Comparison of ENCODE assay signal across 26 cellular contexts in the genomic region with DNA sequence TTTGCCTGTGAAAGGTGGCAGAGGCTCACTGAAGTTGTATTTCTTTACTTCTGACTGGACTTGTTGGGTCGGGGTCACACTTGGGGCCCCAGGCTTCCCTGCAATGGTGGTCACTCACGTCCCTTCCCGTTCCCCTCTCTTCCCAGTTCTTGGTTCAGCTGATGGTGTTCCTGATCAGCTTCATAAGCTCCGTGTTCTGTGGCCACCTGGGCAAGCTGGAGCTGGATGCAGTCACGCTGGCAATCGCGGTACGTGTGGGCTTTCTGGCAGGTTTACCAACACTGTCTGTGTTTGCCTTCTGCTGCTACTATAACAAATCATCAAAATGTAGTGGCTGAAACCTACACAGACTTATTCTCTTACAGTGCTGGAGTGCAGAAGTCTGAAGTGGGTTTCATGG. TPM values are rescaled to one million over a fixed set of nuclear protein-coding genes. Genes with fewer than 3 reads are reported as not detected.
"Had no signal": no experiment of that assay in that cellular context is flagged by ENCODE, and none has a peak within 500 bp of the region (broad histone marks: within the 10 kb centered on the region; RNA-seq: fewer than 3 reads in every experiment).

No MANE protein-coding gene starts in this region.

- H3K9me3 ChIP-seq: colonic mucosa, esophagus muscularis mucosa, gastrocnemius medialis had no signal

- H3K27me3 ChIP-seq: brain microvascular endothelial cell, colonic mucosa, dorsolateral prefrontal cortex, esophagus muscularis mucosa, foreskin keratinocyte, gastrocnemius medialis had no signal

- FAIRE-seq: astrocyte had no signal

- H3K27ac ChIP-seq: brain microvascular endothelial cell, colonic mucosa, dorsolateral prefrontal cortex, esophagus muscularis mucosa, foreskin keratinocyte had no signal

- H3K36me3 ChIP-seq: brain microvascular endothelial cell, colonic mucosa, esophagus muscularis mucosa had no signal

- DNase-seq: activated CD4-positive, alpha-beta memory T cell treated with anti-CD3 and anti-CD28 coated beads, Interleukin-2, amount 10 ng/mL, durations not matched to agents 7 days and 5 days; activated CD4-positive, alpha-beta T cell treated with anti-CD3 and anti-CD28 coated beads for 1 hour; activated CD4-positive, alpha-beta T cell treated with anti-CD3 and anti-CD28 coated beads for 4 hours; activated CD4-positive, alpha-beta T cell treated with anti-CD3 and anti-CD28 coated beads, Interleukin-2, amount 10 ng/mL, durations not matched to agents 7 days and 5 days; activated CD4-positive, alpha-beta T cell treated with anti-CD3 and anti-CD28 coated beads, Interleukin-2, amount 50 U/mL, for 4 hours; activated CD8-positive, alpha-beta memory T cell treated with anti-CD3 and anti-CD28 coated beads, Interleukin-2, amount 50 U/mL, for 48 hours; activated gamma-delta T cell; activated naive CD4-positive, alpha-beta T cell; activated naive CD4-positive, alpha-beta T cell treated with anti-CD3 and anti-CD28 coated beads, Interleukin-2, amount 50 U/mL, for 16 hours; activated T-cell treated with anti-CD3 and anti-CD28 coated beads for 4 hours; activated T-cell treated with anti-CD3 and anti-CD28 coated beads, Interleukin-2, amount 50 U/mL, for 24 hours; activated T-cell treated with anti-CD3 and anti-CD28 coated beads, Interleukin-2, amount 50 U/mL, for 72 hours; amniotic stem cell; brain microvascular endothelial cell; central memory CD4-positive, alpha-beta T cell; cerebellar nuclear complex; colonic mucosa; effector memory CD4-positive, alpha-beta T cell; erythroblast; foreskin keratinocyte; gastrocnemius medialis; glutamatergic neuron; T-helper 2 cell had no signal

- ATAC-seq: activated T-cell treated with anti-CD3 and anti-CD28 coated beads, Interleukin-2, amount 50 U/mL, for 72 hours; foreskin keratinocyte; gastrocnemius medialis had no signal

- H3K4me3 ChIP-seq: colonic mucosa, dorsolateral prefrontal cortex, esophagus muscularis mucosa, gastrocnemius medialis had no signal

- H3K4me1 ChIP-seq: foreskin keratinocyte had no signal

RNA-seq across cellular contexts. Expression of gene SLC47A1, which starts 8.6 kb away (rescaled TPM):
- total RNA-seq: activated CD4-positive, alpha-beta T cell treated with anti-CD3 and anti-CD28 coated beads, Interleukin-2, amount 10 ng/mL, durations not matched to agents 7 days and 5 days had no signal
